Comparison of ENCODE assay signal across 28 cellular contexts in genomic region chr13:79786176-79786575, GRCh38.
"Had no signal": no experiment of that assay in that cellular context is flagged by ENCODE, and none has a peak within 500 bp of the region (broad histone marks: within the 10 kb centered on the region; RNA-seq: fewer than 3 reads in every experiment).

No MANE protein-coding gene starts in this region.

- DNase-seq: activated CD4-positive, alpha-beta T cell treated with anti-CD3 and anti-CD28 coated beads, Interleukin-2, amount 10 ng/mL, durations not matched to agents 7 days and 5 days; activated CD4-positive, alpha-beta T cell treated with anti-CD3 and anti-CD28 coated beads, Interleukin-2, amount 50 U/mL, for 48 hours; activated CD8-positive, alpha-beta T cell treated with anti-CD3 and anti-CD28 coated beads, Interleukin-2, amount 10 ng/mL, durations not matched to agents 7 days and 5 days; activated gamma-delta T cell; activated naive CD4-positive, alpha-beta T cell treated with Interleukin-2 at 50 U/mL for 16 hours; activated naive CD8-positive, alpha-beta T cell treated with anti-CD3 and anti-CD28 coated beads, Interleukin-2, amount 10 ng/mL, durations not matched to agents 7 days and 5 days; activated T-cell treated with anti-CD3 and anti-CD28 coated beads, Interleukin-2, amount 50 U/mL, for 24 hours; anterior cingulate cortex; caudate nucleus; Kasumi-1; KG1; NCI-H1092 treated with DMSO at 0.1 percent for 48 hours; NCI-H1417 treated with DMSO at 0.1 percent for 48 hours; NCI-H187 treated with DMSO at 0.1 percent for 48 hours; NCI-H2081 treated with DMSO at 0.1 percent for 48 hours; NCI-H226; NCI-H446 treated with DMSO at 0.1 percent for 48 hours; NCI-H524; PC-3; Peyer's patch; RPMI8226; SHP77 treated with DMSO at 0.1 percent for 48 hours; SK-N-SH; SW 1271; T-helper 1 cell; T-helper 2 cell; T-helper 9 cell had no signal

- H3K4me2 ChIP-seq: SK-N-SH had no signal

- H3K27me3 ChIP-seq: Peyer's patch, SJSA1 had no signal

- ATAC-seq: activated CD8-positive, alpha-beta T cell treated with anti-CD3 and anti-CD28 coated beads, Interleukin-2, amount 10 ng/mL, durations not matched to agents 7 days and 5 days; PC-3 had no signal

- H3K9me2 ChIP-seq: SK-N-SH had no signal

- H3K9me3 ChIP-seq: Peyer's patch, SJSA1 had no signal

- H3K9ac ChIP-seq: SK-N-SH had no signal

- H3K4me3 ChIP-seq: Peyer's patch, SJSA1 had no signal

- H3K36me3 ChIP-seq: Peyer's patch, SJSA1 had no signal

- H3K27ac ChIP-seq: Peyer's patch, SJSA1 had no signal
